In the genomic region with DNA sequence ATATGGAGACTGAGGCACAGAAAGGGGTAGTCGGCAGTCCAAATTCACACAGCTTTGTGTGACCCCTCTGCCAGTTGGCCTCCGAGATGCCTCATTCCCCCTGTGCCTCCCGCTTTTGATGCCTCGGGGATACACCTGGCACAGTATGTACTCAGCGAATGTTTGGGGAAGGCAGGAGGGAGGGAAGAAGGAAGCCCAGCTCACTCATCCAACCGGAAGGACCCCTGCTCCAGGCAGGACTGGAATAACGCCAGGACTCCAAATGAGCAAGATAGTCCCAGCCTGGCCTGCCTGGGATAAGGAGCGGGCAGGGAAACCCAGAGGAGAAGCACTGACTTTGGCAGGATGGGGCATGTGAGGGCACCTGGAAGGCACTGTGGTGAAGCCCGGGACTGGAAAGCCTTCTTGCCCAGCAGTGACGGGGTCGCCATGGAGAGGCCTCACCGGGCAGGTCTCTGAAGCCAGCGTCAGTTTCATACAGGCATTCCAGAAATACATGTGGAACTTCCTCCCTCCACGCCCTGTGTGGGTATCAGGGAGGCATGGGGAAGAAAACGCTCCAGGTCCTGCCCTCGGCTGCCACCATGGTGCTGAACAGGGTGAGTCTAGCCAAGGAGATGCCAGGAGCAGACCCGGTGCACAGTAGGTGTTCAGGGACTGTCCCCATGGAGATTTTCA, we compare ENCODE assay signal across 2 cellular contexts.
TF ChIP-seq lines count a peak whose summit lies in the region.

No MANE protein-coding gene starts in this region.

TF ChIP-seq in SK-N-SH treated with all-trans-retinoic acid at 6 μM for 48 hours, 23 proteins besides CTCF, POLR2A, EP300 and RAD21 (continued from another document):
- TF ChIP-seq TOX (CRISPR knock-in tag; IDR thresholded peaks at IDR 0.05; ENCODE audit: borderline replicate concordance) (no peak), RARB (CRISPR knock-in tag; IDR thresholded peaks at IDR 0.05) (no peak), POU6F1 (CRISPR knock-in tag; IDR thresholded peaks at IDR 0.05; ENCODE audit: borderline replicate concordance, low read depth) (no peak), ZFP3 (CRISPR knock-in tag; IDR thresholded peaks at IDR 0.05) (no peak), ZFP30 (CRISPR knock-in tag; IDR thresholded peaks at IDR 0.05) (no peak), BACH2 (CRISPR knock-in tag; IDR thresholded peaks at IDR 0.05; ENCODE audit: borderline replicate concordance) (no peak), ZC3H10 (CRISPR knock-in tag; IDR thresholded peaks at IDR 0.05) (no peak), PPARA (CRISPR knock-in tag; IDR thresholded peaks at IDR 0.05; ENCODE audit: borderline replicate concordance) (no peak), CSDC2 (CRISPR knock-in tag; IDR thresholded peaks at IDR 0.05) (no peak), PATZ1 (CRISPR knock-in tag; IDR thresholded peaks at IDR 0.05; ENCODE audit: borderline replicate concordance) (no peak), ESRRG (CRISPR knock-in tag; IDR thresholded peaks at IDR 0.05) (no peak), SNAI2 (CRISPR knock-in tag; IDR thresholded peaks at IDR 0.05) (no peak), ZNF565 (CRISPR knock-in tag; conservative IDR thresholded peaks at IDR 0.05; ENCODE audit: low read depth) (no peak), CREB5 (CRISPR knock-in tag; IDR thresholded peaks at IDR 0.05; ENCODE audit: low read depth) (no peak), TCF4 (CRISPR knock-in tag; IDR thresholded peaks at IDR 0.05; ENCODE audit: borderline replicate concordance) (no peak)
- TF ChIP-seq, protein P1, sequence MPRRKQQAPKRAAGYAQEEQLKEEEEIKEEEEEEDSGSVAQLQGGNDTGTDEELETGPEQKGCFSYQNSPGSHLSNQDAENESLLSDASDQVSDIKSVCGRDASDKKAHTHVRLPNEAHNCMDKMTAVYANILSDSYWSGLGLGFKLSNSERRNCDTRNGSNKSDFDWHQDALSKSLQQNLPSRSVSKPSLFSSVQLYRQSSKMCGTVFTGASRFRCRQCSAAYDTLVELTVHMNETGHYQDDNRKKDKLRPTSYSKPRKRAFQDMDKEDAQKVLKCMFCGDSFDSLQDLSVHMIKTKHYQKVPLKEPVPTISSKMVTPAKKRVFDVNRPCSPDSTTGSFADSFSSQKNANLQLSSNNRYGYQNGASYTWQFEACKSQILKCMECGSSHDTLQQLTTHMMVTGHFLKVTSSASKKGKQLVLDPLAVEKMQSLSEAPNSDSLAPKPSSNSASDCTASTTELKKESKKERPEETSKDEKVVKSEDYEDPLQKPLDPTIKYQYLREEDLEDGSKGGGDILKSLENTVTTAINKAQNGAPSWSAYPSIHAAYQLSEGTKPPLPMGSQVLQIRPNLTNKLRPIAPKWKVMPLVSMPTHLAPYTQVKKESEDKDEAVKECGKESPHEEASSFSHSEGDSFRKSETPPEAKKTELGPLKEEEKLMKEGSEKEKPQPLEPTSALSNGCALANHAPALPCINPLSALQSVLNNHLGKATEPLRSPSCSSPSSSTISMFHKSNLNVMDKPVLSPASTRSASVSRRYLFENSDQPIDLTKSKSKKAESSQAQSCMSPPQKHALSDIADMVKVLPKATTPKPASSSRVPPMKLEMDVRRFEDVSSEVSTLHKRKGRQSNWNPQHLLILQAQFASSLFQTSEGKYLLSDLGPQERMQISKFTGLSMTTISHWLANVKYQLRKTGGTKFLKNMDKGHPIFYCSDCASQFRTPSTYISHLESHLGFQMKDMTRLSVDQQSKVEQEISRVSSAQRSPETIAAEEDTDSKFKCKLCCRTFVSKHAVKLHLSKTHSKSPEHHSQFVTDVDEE (CRISPR knock-in tag; IDR thresholded peaks at IDR 0.05) = no peak

TF ChIP-seq in SK-N-SH, 30 proteins besides CTCF, POLR2A, EP300 and RAD21 (continued from another document):
- TF ChIP-seq, protein P2, sequence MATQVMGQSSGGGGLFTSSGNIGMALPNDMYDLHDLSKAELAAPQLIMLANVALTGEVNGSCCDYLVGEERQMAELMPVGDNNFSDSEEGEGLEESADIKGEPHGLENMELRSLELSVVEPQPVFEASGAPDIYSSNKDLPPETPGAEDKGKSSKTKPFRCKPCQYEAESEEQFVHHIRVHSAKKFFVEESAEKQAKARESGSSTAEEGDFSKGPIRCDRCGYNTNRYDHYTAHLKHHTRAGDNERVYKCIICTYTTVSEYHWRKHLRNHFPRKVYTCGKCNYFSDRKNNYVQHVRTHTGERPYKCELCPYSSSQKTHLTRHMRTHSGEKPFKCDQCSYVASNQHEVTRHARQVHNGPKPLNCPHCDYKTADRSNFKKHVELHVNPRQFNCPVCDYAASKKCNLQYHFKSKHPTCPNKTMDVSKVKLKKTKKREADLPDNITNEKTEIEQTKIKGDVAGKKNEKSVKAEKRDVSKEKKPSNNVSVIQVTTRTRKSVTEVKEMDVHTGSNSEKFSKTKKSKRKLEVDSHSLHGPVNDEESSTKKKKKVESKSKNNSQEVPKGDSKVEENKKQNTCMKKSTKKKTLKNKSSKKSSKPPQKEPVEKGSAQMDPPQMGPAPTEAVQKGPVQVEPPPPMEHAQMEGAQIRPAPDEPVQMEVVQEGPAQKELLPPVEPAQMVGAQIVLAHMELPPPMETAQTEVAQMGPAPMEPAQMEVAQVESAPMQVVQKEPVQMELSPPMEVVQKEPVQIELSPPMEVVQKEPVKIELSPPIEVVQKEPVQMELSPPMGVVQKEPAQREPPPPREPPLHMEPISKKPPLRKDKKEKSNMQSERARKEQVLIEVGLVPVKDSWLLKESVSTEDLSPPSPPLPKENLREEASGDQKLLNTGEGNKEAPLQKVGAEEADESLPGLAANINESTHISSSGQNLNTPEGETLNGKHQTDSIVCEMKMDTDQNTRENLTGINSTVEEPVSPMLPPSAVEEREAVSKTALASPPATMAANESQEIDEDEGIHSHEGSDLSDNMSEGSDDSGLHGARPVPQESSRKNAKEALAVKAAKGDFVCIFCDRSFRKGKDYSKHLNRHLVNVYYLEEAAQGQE (IDR thresholded peaks at IDR 0.05; ENCODE audit: low read depth, low read length) = no peak
- TF ChIP-seq TCF12 (IDR thresholded peaks at IDR 0.05) = no peak
- no peak for TF ChIP-seq SIN3A (IDR thresholded peaks at IDR 0.05; ENCODE audit: borderline replicate concordance, low read depth, low read length)
- no peak for TF ChIP-seq MAX (IDR thresholded peaks at IDR 0.05; ENCODE audit: low read depth)
TF ChIP-seq in SK-N-SH: peak in this region for 0.
